8 cellular contexts compared by ENCODE assay signal in genomic region chr3:4351164-4351855, GRCh38. TPM values are rescaled to one million over a fixed set of nuclear protein-coding genes. Genes with fewer than 3 reads are reported as not detected.
A peak's percentile ranks its signal among the peaks of the same experiment; 100 is the strongest.
DNase-seq lines count a peak whose midpoint lies in the region; ATAC-seq lines count a peak whose summit lies in the region.

No MANE protein-coding gene starts in this region.

- peak overlapping the region; percentile 77 for H3K27ac ChIP-seq in muscle layer of duodenum (ENCODE audit: low read length)
- peak overlapping the region; percentile 53 for H3K27ac ChIP-seq in urinary bladder (ENCODE audit: low read depth)

- H3K36me3 ChIP-seq in muscle layer of duodenum (ENCODE audit: control insufficient read depth in 1 of 2, insufficient read depth in 2 of 2, low read length in 2 of 2) (no peaks in the 10 kb centered on the region), urinary bladder (ENCODE audit: insufficient read depth) (no peaks in the 10 kb centered on the region)

- H3K27me3 ChIP-seq in muscle layer of duodenum (ENCODE audit: low read depth, low read length), result no peaks in the 10 kb centered on the region

- H3K4me1 Mint-ChIP-seq in activated naive CD8-positive, alpha-beta T cell (ENCODE audit: low read depth), result peaks cover 20% of the 10 kb centered on the region

- no peaks in the 10 kb centered on the region for H3K27me3 Mint-ChIP-seq in activated naive CD8-positive, alpha-beta T cell

- H3K4me3 ChIP-seq in muscle layer of duodenum (ENCODE audit: low read depth in 1 of 2, low read length in 2 of 2) (peak overlapping the region in 1 of 2 donors; percentile 60), urinary bladder (ENCODE audit: low read depth, low read length) (peak overlapping the region; percentile 40)

- DNase-seq in activated T-cell treated with anti-CD3 and anti-CD28 coated beads for 1 hour (ENCODE audit: low read depth), result peak; percentile 2
- no peak for DNase-seq in activated T-cell treated with anti-CD3 and anti-CD28 coated beads, Interleukin-2, amount 50 U/mL, for 1 hour
- peak; percentile 39 for DNase-seq in HT1080 (ENCODE audit: low read depth)
- no peak for DNase-seq in NCI-H187 treated with DMSO at 0.1 percent for 48 hours (lab: John Stamatoyannopoulos, UW)

- H3K36me3 Mint-ChIP-seq in activated naive CD8-positive, alpha-beta T cell, result no peaks in the 10 kb centered on the region

- H3K9me3 Mint-ChIP-seq in activated naive CD8-positive, alpha-beta T cell (ENCODE audit: low read depth), result no peaks in the 10 kb centered on the region

- H3K4me1 ChIP-seq in muscle layer of duodenum (ENCODE audit: control insufficient read depth in 1 of 2, insufficient read depth in 2 of 2, low read length in 2 of 2), result peaks cover 7 to 13% of the 10 kb centered on the region in 2 donors
- peaks cover 2% of the 10 kb centered on the region for H3K4me1 ChIP-seq in urinary bladder (ENCODE audit: insufficient read depth)

- no peak for ATAC-seq in HG03457 (IDR thresholded peaks at IDR 0.05; ENCODE audit: unreplicated experiment)

- peak overlapping the region; percentile 71 for H3K4me3 Mint-ChIP-seq in activated naive CD8-positive, alpha-beta T cell

- 18% methylated on average over 11 of the region's 11 CpGs for WGBS in urinary bladder

- H3K9me3 ChIP-seq in muscle layer of duodenum (ENCODE audit: control insufficient read depth in 1 of 2, low read length in 2 of 2), result peaks cover 0 to 3% of the 10 kb centered on the region in 2 donors

- peak overlapping the region; percentile 90 for H3K27ac Mint-ChIP-seq in activated naive CD8-positive, alpha-beta T cell

RNA-seq across cellular contexts. Expression of gene SETMAR, which starts 48.1 kb away (rescaled TPM):
- total RNA-seq in HT1080 (2014; rRNA removed; shearing (Covaris generic)), result 13.7 and 14.8 TPM in 2 replicates
- polyA plus RNA-seq in HT1080 (2015; cell fraction: cytosol; rRNA removed), result 7.6 and 8.7 TPM in 2 replicates
- polyA plus RNA-seq in HT1080 (2015; cell fraction: nucleus; rRNA removed), result 10.3 and 13.5 TPM in 2 replicates
- total RNA-seq in urinary bladder, result 24.4 TPM
- 21.0 TPM for polyA plus RNA-seq in urinary bladder

Comparison
In these comparisons a context has a peak if more than half of its experiments do, and no peak if none do; other contexts are left out.
1. DNase-seq: peak in activated T-cell treated with anti-CD3 and anti-CD28 coated beads for 1 hour (single experiment) and HT1080 (single experiment); none in activated T-cell treated with anti-CD3 and anti-CD28 coated beads, Interleukin-2, amount 50 U/mL, for 1 hour (single experiment) and NCI-H187 treated with DMSO at 0.1 percent for 48 hours (single experiment).